Comparison of ENCODE assay signal across 11 cellular contexts in the genomic region with DNA sequence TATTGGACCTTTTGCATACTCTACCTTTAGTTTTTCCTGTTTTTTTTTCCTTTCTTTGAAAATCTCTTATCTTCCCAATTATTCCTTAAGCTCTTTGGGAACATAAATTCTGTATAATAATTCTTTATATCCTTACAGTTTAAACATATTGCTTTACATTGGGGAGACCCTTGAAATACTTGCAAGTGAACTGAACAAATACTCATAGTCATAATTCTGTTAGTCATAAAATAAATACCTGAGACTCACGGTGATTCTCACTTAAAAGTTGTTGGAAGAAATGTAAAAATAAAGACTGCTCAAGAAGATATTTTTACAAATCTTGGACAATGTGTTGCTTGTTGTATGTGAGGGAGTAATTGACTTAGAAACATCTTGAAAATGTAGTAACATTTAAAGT.
"Had no signal": no experiment of that assay in that cellular context is flagged by ENCODE, and none has a peak within 500 bp of the region (broad histone marks: within the 10 kb centered on the region; RNA-seq: fewer than 3 reads in every experiment).

No MANE protein-coding gene starts in this region.

- ATAC-seq: HCT116, HepG2 had no signal

- H3K4me3 Mint-ChIP-seq: HFFc6, IgD-negative memory B cell had no signal

- H3K36me3 ChIP-seq: HAP-1 had no signal

- DNase-seq: GM23248, GOT3, H7, HFFc6, KBM-7 had no signal

- H3K4me1 ChIP-seq: HAP-1 had no signal

- H3K4me3 ChIP-seq: GM23248, HAP-1 had no signal

- H3K9me3 ChIP-seq: HAP-1 had no signal

- H3K27ac Mint-ChIP-seq: HFFc6, IgD-negative memory B cell had no signal

- H3K27ac ChIP-seq: GM23248, HL-60, KMS-11 had no signal

- H3K36me3 Mint-ChIP-seq: IgD-negative memory B cell had no signal

- H3K27me3 Mint-ChIP-seq: IgD-negative memory B cell had no signal
